19 cellular contexts compared by ENCODE assay signal in the genomic region with DNA sequence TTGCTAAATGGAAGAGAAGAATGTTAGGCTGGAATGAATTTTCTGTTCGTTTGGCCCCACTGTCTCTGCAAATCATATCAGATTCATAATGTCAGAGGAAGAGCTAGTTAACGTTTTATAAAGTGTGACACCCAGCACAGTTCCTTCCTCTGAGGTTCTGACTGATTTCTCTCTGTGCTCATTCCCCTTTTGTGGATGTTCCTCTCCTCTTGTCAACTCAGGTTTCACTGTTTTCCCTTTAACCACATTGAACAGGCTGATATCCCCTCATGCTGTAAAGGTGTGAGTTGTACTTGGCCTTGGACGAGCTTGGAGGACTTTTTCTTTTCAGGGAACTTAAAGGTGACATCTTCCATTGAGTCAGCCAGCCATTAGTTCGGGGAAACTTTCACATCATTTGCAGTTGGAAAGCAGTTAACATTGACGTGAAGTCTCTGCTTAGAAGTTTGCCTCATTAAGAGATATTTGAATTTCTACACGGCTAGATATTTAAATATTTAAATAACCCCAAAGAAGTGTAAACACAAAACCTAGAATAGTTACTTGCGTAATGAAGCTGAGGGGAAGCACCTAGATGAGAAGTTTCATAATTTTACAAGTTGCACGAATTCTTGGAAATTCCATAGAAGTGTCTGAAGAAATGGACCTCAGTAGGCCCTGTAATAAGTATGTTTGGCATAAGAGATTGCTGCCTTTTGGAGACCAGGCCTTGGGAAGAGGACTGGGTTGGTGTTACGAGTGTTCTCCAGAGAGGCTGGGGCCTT.
DNase-seq lines count a peak whose midpoint lies in the region; ATAC-seq and TF ChIP-seq lines count a peak whose summit lies in the region.
"Had no signal": no experiment of that assay in that cellular context is flagged by ENCODE, and none has a peak within 500 bp of the region (broad histone marks: within the 10 kb centered on the region; RNA-seq: fewer than 3 reads in every experiment).

No MANE protein-coding gene starts in this region.

- no peak overlapping the region for H3K4me3 ChIP-seq in upper lobe of right lung
- H3K4me3 ChIP-seq in heart left ventricle = no peak overlapping the region
- H3K4me3 ChIP-seq: ascending aorta, transverse colon had no signal

- no peak for DNase-seq in natural killer cell treated with Interleukin-12 subunit alpha and Interleukin-12 subunit beta and Interleukin-15 and Interleukin-18, amount 100 ng/mL, for 72 hours (ENCODE audit: low spot score)
- DNase-seq in natural killer cell (no peak), upper lobe of right lung (no peak), heart left ventricle (no peak), NCI-H510A (lab: John Stamatoyannopoulos, UW) (no peak)
- DNase-seq: activated CD4-positive, alpha-beta T cell treated with anti-CD3 and anti-CD28 coated beads, Interleukin-2, amount 50 U/mL, for 1 hour; left ventricle myocardium superior; naive thymus-derived CD4-positive, alpha-beta T cell; NCI-H187; NCI-H524; T-helper 17 cell; transverse colon had no signal

- no peaks in the 10 kb centered on the region for H3K27me3 ChIP-seq in upper lobe of right lung
- peaks cover 0 to 4% (median 0%) of the 10 kb centered on the region in 9 donors for H3K27me3 ChIP-seq in heart left ventricle
- H3K27me3 ChIP-seq: ascending aorta, transverse colon had no signal

- peaks cover 15 to 18% of the 10 kb centered on the region in 2 donors for H3K27me3 Mint-ChIP-seq in natural killer cell treated with Interleukin-12 subunit alpha and Interleukin-12 subunit beta and Interleukin-15 and Interleukin-18, amount 100 ng/mL, for 72 hours
- H3K27me3 Mint-ChIP-seq in natural killer cell (ENCODE audit: low read depth in 2 of 2) = peaks cover 3 to 11% of the 10 kb centered on the region in 2 donors

- no peaks in the 10 kb centered on the region for H3K9me3 ChIP-seq in upper lobe of right lung
- no peaks in the 10 kb centered on the region for H3K9me3 ChIP-seq in heart left ventricle
- H3K9me3 ChIP-seq: ascending aorta, transverse colon had no signal

- peak overlapping the region; percentile 68 for H3K4me3 Mint-ChIP-seq in natural killer cell treated with Interleukin-12 subunit alpha and Interleukin-12 subunit beta and Interleukin-15 and Interleukin-18, amount 100 ng/mL, for 72 hours
- no peak overlapping the region for H3K4me3 Mint-ChIP-seq in natural killer cell
- H3K4me3 Mint-ChIP-seq: naive thymus-derived CD4-positive, alpha-beta T cell; T-helper 17 cell had no signal

- H3K36me3 ChIP-seq in upper lobe of right lung (no peaks in the 10 kb centered on the region), heart left ventricle (no peaks in the 10 kb centered on the region)
- H3K36me3 ChIP-seq: ascending aorta, transverse colon had no signal

- H3K27ac Mint-ChIP-seq in natural killer cell treated with Interleukin-12 subunit alpha and Interleukin-12 subunit beta and Interleukin-15 and Interleukin-18, amount 100 ng/mL, for 72 hours = peak overlapping the region; percentile 74 to 87
- no peak overlapping the region for H3K27ac Mint-ChIP-seq in natural killer cell
- H3K27ac Mint-ChIP-seq: activated T-helper 2 cell treated with anti-CD3 and anti-CD28 coated beads, Interferon-gamma antibody, Interleukin-2, Interleukin-4, amounts not matched to agents 10 μg/mL and 5 μg/mL and 100 μg/mL, durations not matched to agents 14 hours and 24 hours and 36 hours; naive thymus-derived CD4-positive, alpha-beta T cell; T-helper 17 cell had no signal

- peaks cover 10% of the 10 kb centered on the region for H3K4me1 ChIP-seq in upper lobe of right lung
- H3K4me1 ChIP-seq in heart left ventricle = peaks cover 0 to 21% (median 2%) of the 10 kb centered on the region in 12 donors
- H3K4me1 ChIP-seq: ascending aorta had no signal

- H3K4me1 Mint-ChIP-seq in natural killer cell treated with Interleukin-12 subunit alpha and Interleukin-12 subunit beta and Interleukin-15 and Interleukin-18, amount 100 ng/mL, for 72 hours (ENCODE audit: low read depth in 2 of 2) = peaks cover 21 to 22% of the 10 kb centered on the region in 2 donors
- H3K4me1 Mint-ChIP-seq in natural killer cell = no peaks in the 10 kb centered on the region
- H3K4me1 Mint-ChIP-seq: T-helper 17 cell had no signal

- no peak for TF ChIP-seq POLR2A in heart left ventricle (IDR thresholded peaks at IDR 0.05)

- TF ChIP-seq CTCF in natural killer cell (IDR thresholded peaks at IDR 0.05) (no peak), upper lobe of right lung (IDR thresholded peaks at IDR 0.05) (no peak), heart left ventricle (IDR thresholded peaks at IDR 0.05) (no peak)

- no peaks in the 10 kb centered on the region for H3K36me3 Mint-ChIP-seq in natural killer cell treated with Interleukin-12 subunit alpha and Interleukin-12 subunit beta and Interleukin-15 and Interleukin-18, amount 100 ng/mL, for 72 hours
- no peaks in the 10 kb centered on the region for H3K36me3 Mint-ChIP-seq in natural killer cell
- H3K36me3 Mint-ChIP-seq: naive thymus-derived CD4-positive, alpha-beta T cell had no signal

- no peaks in the 10 kb centered on the region for H3K9me3 Mint-ChIP-seq in natural killer cell treated with Interleukin-12 subunit alpha and Interleukin-12 subunit beta and Interleukin-15 and Interleukin-18, amount 100 ng/mL, for 72 hours
- H3K9me3 Mint-ChIP-seq in natural killer cell = no peaks in the 10 kb centered on the region
- H3K9me3 Mint-ChIP-seq: activated T-helper 2 cell treated with anti-CD3 and anti-CD28 coated beads, Interferon-gamma antibody, Interleukin-2, Interleukin-4, amounts not matched to agents 10 μg/mL and 5 μg/mL and 100 μg/mL, durations not matched to agents 14 hours and 24 hours and 36 hours had no signal

- no peak overlapping the region for H3K27ac ChIP-seq in upper lobe of right lung
- H3K27ac ChIP-seq in heart left ventricle = no peak overlapping the region
- H3K27ac ChIP-seq: ascending aorta, HL-60, KMS-11, transverse colon had no signal

- ATAC-seq in natural killer cell treated with Interleukin-12 subunit alpha and Interleukin-12 subunit beta and Interleukin-15 and Interleukin-18, amount 100 ng/mL, for 72 hours = peak; percentile 73 to 75
- ATAC-seq in natural killer cell (no peak), GM21825 (IDR thresholded peaks at IDR 0.05; ENCODE audit: unreplicated experiment) (peak; percentile 62), HG03378 (IDR thresholded peaks at IDR 0.05; ENCODE audit: unreplicated experiment) (peak; percentile 66), upper lobe of right lung (peak; percentile 13), GM18498 (IDR thresholded peaks at IDR 0.05; ENCODE audit: unreplicated experiment) (no peak), heart left ventricle (no peak)
- ATAC-seq: left ventricle myocardium superior; naive thymus-derived CD4-positive, alpha-beta T cell; T-helper 17 cell had no signal

- 70 to 79% (median 75%) methylated on average over 9 of the region's 9 CpGs for WGBS in heart left ventricle, 4 donors

- intact Hi-C loops in natural killer cell (cut with micrococcal nuclease) (no loop called here), upper lobe of right lung (cut with DNase I) (no loop called here), heart left ventricle (cut with DNase I) (no loop called here)

Comparison
In these comparisons a context has a peak if more than half of its experiments do, and no peak if none do; other contexts are left out.
1. ATAC-seq: peak in natural killer cell treated with Interleukin-12 subunit alpha and Interleukin-12 subunit beta and Interleukin-15 and Interleukin-18, amount 100 ng/mL, for 72 hours (2 of 2), GM21825 (single experiment), HG03378 (single experiment) and upper lobe of right lung (single experiment); none in natural killer cell (0 of 3), GM18498 (single experiment) and heart left ventricle (0 of 4).
2. H3K27ac Mint-ChIP-seq: peak in natural killer cell treated with Interleukin-12 subunit alpha and Interleukin-12 subunit beta and Interleukin-15 and Interleukin-18, amount 100 ng/mL, for 72 hours (2 of 2); none in natural killer cell (0 of 2).